Comparison of ENCODE assay signal across 24 cellular contexts in genomic region chr2:15949126-15949525, GRCh38. TPM values are rescaled to one million over a fixed set of nuclear protein-coding genes. Genes with fewer than 3 reads are reported as not detected.
"Had no signal": no experiment of that assay in that cellular context is flagged by ENCODE, and none has a peak within 500 bp of the region (broad histone marks: within the 10 kb centered on the region; RNA-seq: fewer than 3 reads in every experiment).

No MANE protein-coding gene starts in this region.

- DNase-seq: KBM-7, MV-4-11, NCI-H1048, NCI-H1105, NCI-H1417, NCI-H1436 treated with DMSO at 0.1 percent for 48 hours, NCI-H1694, NCI-H187 treated with DMSO at 0.1 percent for 48 hours, NCI-H2029 treated with DMSO at 0.1 percent for 48 hours, NCI-H2171 treated with DMSO at 0.1 percent for 48 hours, NCI-H345, NCI-H446 treated with DMSO at 0.1 percent for 48 hours, NCI-H510A treated with DMSO at 0.1 percent for 48 hours, NCI-H69, NCI-H774, RPMI8226, SHP77, SJCRH30 had no signal

- FAIRE-seq: HTR-8/SVneo, RCC 7860 had no signal

- H3K27ac ChIP-seq: HL-60, SJCRH30, SK-N-MC had no signal

- H3K4me3 ChIP-seq: SJCRH30, SK-N-MC had no signal

- H3K27me3 ChIP-seq: SJCRH30 had no signal

- H3K9me3 ChIP-seq: SJCRH30 had no signal

RNA-seq across cellular contexts. Expression of gene MYCN, which starts 8.8 kb away (rescaled TPM):
- total RNA-seq: LHCN-M2, MCF 10A had no signal
